8 cellular contexts compared by ENCODE assay signal in genomic region chr22:43996170-43996980, GRCh38. TPM values are rescaled to one million over a fixed set of nuclear protein-coding genes. Genes with fewer than 3 reads are reported as not detected.
DNase-seq lines count a peak whose midpoint lies in the region; ATAC-seq and TF ChIP-seq lines count a peak whose summit lies in the region.

No MANE protein-coding gene starts in this region.

- no peak for ATAC-seq in GM21786 (IDR thresholded peaks at IDR 0.05; ENCODE audit: unreplicated experiment)

- no peaks in the 10 kb centered on the region for H3K27me3 ChIP-seq in DOHH2 (ENCODE audit: control insufficient read depth, low read length)

- no peak overlapping the region for H3K27ac ChIP-seq in DOHH2 (ENCODE audit: low read depth, low read length)

- H3K27me3 Mint-ChIP-seq in IgD-negative memory B cell: no peaks in the 10 kb centered on the region

- DNase-seq in activated T-helper 9 cell treated with anti-CD3 and anti-CD28 coated beads, Interleukin-2, amount 50 U/mL, for 16 hours (ENCODE audit: low read depth): peak; percentile 58
- DNase-seq in medulla oblongata (ENCODE audit: extremely low spot score) (peak; percentile 37), DMS53 (lab: John Stamatoyannopoulos, UW) (no peak), DMS153 (lab: John Stamatoyannopoulos, UW) (no peak)
- DNase-seq in stimulated activated CD8-positive, alpha-beta memory T cell treated with anti-CD3 and anti-CD28 coated beads, Interleukin-7, amount 100 ng/mL, for 24 hours (ENCODE audit: low read depth): peak; percentile 40

- peak overlapping the region; percentile 90 to 99 (median 95) for H3K4me3 Mint-ChIP-seq in IgD-negative memory B cell

- peaks cover 80% of the 10 kb centered on the region for H3K36me3 ChIP-seq in DOHH2 (ENCODE audit: control insufficient read depth, low read length)

- H3K4me1 Mint-ChIP-seq in IgD-negative memory B cell: peaks cover 30 to 33% (median 33%) of the 10 kb centered on the region in 3 donors

- no peaks in the 10 kb centered on the region for H3K9me2 ChIP-seq in DOHH2 (replicated peaks; ENCODE audit: control insufficient read depth, low read length)

- 0 out of 2 replicates have a peak, but pooled peaks cover 7% of the 10 kb centered on the region for H3K79me2 ChIP-seq in DOHH2 (ENCODE audit: control insufficient read depth, low read length)

- TF ChIP-seq CTCF in DOHH2 (IDR thresholded peaks at IDR 0.05; ENCODE audit: low read depth, low read length, poor library complexity, severe bottlenecking): no peak

- H3F3A ChIP-seq in DOHH2 (ENCODE audit: control insufficient read depth, insufficient read depth): no peaks in the 10 kb centered on the region

- no peaks in the 10 kb centered on the region for H3K9me3 ChIP-seq in DOHH2 (ENCODE audit: control insufficient read depth, insufficient read depth, low read length)

- H4K20me1 ChIP-seq in DOHH2 (ENCODE audit: control insufficient read depth, insufficient read depth, low read depth, low read length): peaks cover 6% of the 10 kb centered on the region; the same call in 1 of the 2 replicates

- peak overlapping the region; percentile 38 for H3K4me2 ChIP-seq in DOHH2 (ENCODE audit: low read length)

- peak overlapping the region; percentile 93 to 100 (median 98) for H3K27ac Mint-ChIP-seq in IgD-negative memory B cell

- H3K4me3 ChIP-seq in DOHH2 (ENCODE audit: low read length): peak overlapping the region; percentile 23

- no peaks in the 10 kb centered on the region for H3K9me3 Mint-ChIP-seq in IgD-negative memory B cell

- H3K4me1 ChIP-seq in DOHH2 (ENCODE audit: control insufficient read depth, low read length): peaks cover 48% of the 10 kb centered on the region

- peaks cover 9% of the 10 kb centered on the region for H3K36me3 Mint-ChIP-seq in IgD-negative memory B cell

RNA-seq across cellular contexts. Expression of gene PARVB, which starts 27.7 kb away (rescaled TPM):
- 22.8 TPM for polyA plus RNA-seq in IgD-negative memory B cell

RNA-seq across cellular contexts. Expression of gene SAMM50, which starts 41.1 kb away (rescaled TPM):
- polyA plus RNA-seq in IgD-negative memory B cell: 79.5 TPM

Comparison
In these comparisons a context has a peak if more than half of its experiments do, and no peak if none do; other contexts are left out.
1. DNase-seq: peak in activated T-helper 9 cell treated with anti-CD3 and anti-CD28 coated beads, Interleukin-2, amount 50 U/mL, for 16 hours (single experiment), medulla oblongata (single experiment) and stimulated activated CD8-positive, alpha-beta memory T cell treated with anti-CD3 and anti-CD28 coated beads, Interleukin-7, amount 100 ng/mL, for 24 hours (single experiment); none in DMS53 (single experiment) and DMS153 (single experiment).